In the genomic region with DNA sequence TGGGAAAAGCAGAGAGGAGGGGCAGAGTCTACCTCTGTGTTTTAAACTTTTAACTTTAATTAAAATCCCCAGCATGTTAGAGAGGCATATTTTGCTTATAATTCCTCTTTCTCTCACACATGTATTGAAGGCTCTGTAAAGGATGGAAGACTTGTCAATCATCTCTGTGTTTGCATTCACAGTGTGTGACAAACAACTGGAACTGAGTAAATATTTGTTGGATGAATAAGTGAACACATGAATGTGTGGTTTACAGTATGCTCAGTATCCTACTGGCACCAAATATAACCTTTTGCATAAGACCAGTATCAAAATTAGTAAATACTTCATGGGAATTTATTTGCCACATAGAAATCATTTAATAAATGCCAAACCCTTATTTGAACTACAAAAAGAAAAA, we compare ENCODE assay signal across 22 cellular contexts.
DNase-seq lines count a peak whose midpoint lies in the region; ATAC-seq and TF ChIP-seq lines count a peak whose summit lies in the region.
"Had no signal": no experiment of that assay in that cellular context is flagged by ENCODE, and none has a peak within 500 bp of the region (broad histone marks: within the 10 kb centered on the region; RNA-seq: fewer than 3 reads in every experiment).

No MANE protein-coding gene starts in this region.

- H3K36me3 ChIP-seq in Panc1 (ENCODE audit: control insufficient read depth, insufficient read depth, low read length) (no peaks in the 10 kb centered on the region), right lobe of liver (no peaks in the 10 kb centered on the region)
- H3K36me3 ChIP-seq: BLaER1 treated with 17β-estradiol and CSF1 and Interleukin-3, amounts not matched to agents 10 nM and 100 nM had no signal

- no peaks in the 10 kb centered on the region for H3K4me1 ChIP-seq in Panc1 (ENCODE audit: control insufficient read depth, insufficient read depth, low read length)
- no peaks in the 10 kb centered on the region for H3K4me1 ChIP-seq in right lobe of liver

- intact Hi-C loops in Panc1 (cut with micrococcal nuclease; ENCODE audit: unreplicated experiment) (no loop called here), right lobe of liver (cut with DNase I) (no loop called here)

- in situ Hi-C loops in Panc1 (cut with HindIII; ENCODE audit: low pct_unique_long_range_greater_than_20kb, low sequenced_read_pairs) = no loop called here

- ATAC-seq in Panc1 (peak; percentile 66; the same call in 1 of the 2 replicates), right lobe of liver (no peak)
- ATAC-seq: CD8-positive, alpha-beta T cell; GM12878 had no signal

- TF ChIP-seq POLR2A in right lobe of liver (IDR thresholded peaks at IDR 0.05) = no peak

- no peaks in the 10 kb centered on the region for H3K9me3 ChIP-seq in Panc1 (ENCODE audit: control insufficient read depth, insufficient read depth, low read depth, low read length)
- no peaks in the 10 kb centered on the region for H3K9me3 ChIP-seq in right lobe of liver
- H3K9me3 ChIP-seq: Caco-2 had no signal

- H3K4me3 ChIP-seq in Panc1 (ENCODE audit: low read depth in 2 of 2, low read length in 2 of 2) (no peak overlapping the region), right lobe of liver (no peak overlapping the region)
- H3K4me3 ChIP-seq: BLaER1 treated with 17β-estradiol and CSF1 and Interleukin-3, amounts not matched to agents 10 nM and 100 nM; GM12878 had no signal

- H3K27ac ChIP-seq in Panc1 (ENCODE audit: low read length) (no peak overlapping the region), right lobe of liver (no peak overlapping the region)
- H3K27ac ChIP-seq: BLaER1 treated with 17β-estradiol and CSF1 and Interleukin-3, amounts not matched to agents 10 nM and 100 nM; C4-2B had no signal

- CTCF ChIA-PET in Panc1 (lab: Charles Lee) = no interaction called here

- DNase-seq in DMS53 (lab: John Stamatoyannopoulos, UW) (peak; percentile 89), DMS53 treated with DMSO at 0.1 percent for 48 hours (lab: John Stamatoyannopoulos, UW; ENCODE audit: unreplicated experiment) (peak; percentile 92), Panc1 (ENCODE audit: low read depth, low spot score) (peak; percentile 46), foreskin melanocyte (peak; percentile 2), DMS114 treated with DMSO at 0.1 percent for 48 hours (lab: John Stamatoyannopoulos, UW; ENCODE audit: unreplicated experiment) (no peak), anterior cingulate cortex (lab: John Stamatoyannopoulos, UW) (no peak), NCI-H524 treated with DMSO at 0.1 percent for 48 hours (lab: John Stamatoyannopoulos, UW) (no peak), right lobe of liver (no peak)
- DNase-seq: 8988T; ACHN; Caco-2; Calu3; CD4-positive, alpha-beta T cell; CD8-positive, alpha-beta T cell; DMS153; DMS79; DND-41; EL; GDM1 had no signal

- no TSS peak for BruUV-seq in Panc1 (replicated peaks; lab: Mats Ljungman, UMichigan)

- no peak for TF ChIP-seq CTCF in Panc1 (IDR thresholded peaks at IDR 0.05)
- no peak for TF ChIP-seq CTCF in right lobe of liver (IDR thresholded peaks at IDR 0.05)

- POLR2A ChIA-PET in Panc1 (lab: Charles Lee) = no interaction called here

- H3K27me3 ChIP-seq in Panc1 (ENCODE audit: control insufficient read depth, insufficient read depth, low read length) = no peaks in the 10 kb centered on the region
- H3K27me3 ChIP-seq in right lobe of liver = no peaks in the 10 kb centered on the region
- H3K27me3 ChIP-seq: BLaER1 treated with 17β-estradiol and CSF1 and Interleukin-3, amounts not matched to agents 10 nM and 100 nM had no signal

Comparison
In these comparisons a context has a peak if more than half of its experiments do, and no peak if none do; other contexts are left out.
1. DNase-seq: peak in DMS53 (single experiment), DMS53 treated with DMSO at 0.1 percent for 48 hours (single experiment), Panc1 (single experiment) and foreskin melanocyte (single experiment); none in DMS114 treated with DMSO at 0.1 percent for 48 hours (single experiment), anterior cingulate cortex (0 of 58), NCI-H524 treated with DMSO at 0.1 percent for 48 hours (single experiment) and right lobe of liver (0 of 3).